Comparison of ENCODE assay signal across 2 cellular contexts in the genomic region with DNA sequence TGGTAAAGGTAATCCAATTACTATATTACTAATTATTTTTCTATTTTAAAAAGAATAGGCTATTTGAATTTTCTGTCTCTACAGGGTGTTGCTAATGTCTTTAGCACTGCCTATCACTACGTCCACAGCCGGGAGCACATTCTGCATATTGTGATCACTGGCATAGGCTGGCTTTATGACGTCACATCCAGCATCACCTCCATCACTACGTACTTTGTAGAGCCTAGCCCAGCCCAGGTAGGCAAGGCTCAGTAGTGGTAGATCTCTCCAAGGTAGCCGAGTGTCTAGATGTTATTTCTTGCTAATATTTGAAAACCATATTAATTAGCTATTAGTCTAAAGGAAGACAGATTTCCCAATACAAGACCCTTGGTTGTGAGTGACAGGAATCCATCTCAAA.
TF ChIP-seq lines count a peak whose summit lies in the region.

No MANE protein-coding gene starts in this region.

TF ChIP-seq in HepG2, 621 proteins besides CTCF, POLR2A, EP300 and RAD21:
- TF ChIP-seq CREB1 (IDR thresholded peaks at IDR 0.05) = peak; percentile 96
- no peak for TF ChIP-seq CREB1 (CRISPR knock-in tag; IDR thresholded peaks at IDR 0.05)
- TF ChIP-seq ATF7 (IDR thresholded peaks at IDR 0.05) = peak; percentile 86
- no peak for TF ChIP-seq ATF7 (CRISPR knock-in tag; IDR thresholded peaks at IDR 0.05)
- TF ChIP-seq ZNF224 (CRISPR knock-in tag; IDR thresholded peaks at IDR 0.05) = no peak
- TF ChIP-seq FIP1L1 (IDR thresholded peaks at IDR 0.05; ENCODE audit: borderline replicate concordance, insufficient read depth, low read depth, low read length) = no peak

TF ChIP-seq in K562, 482 proteins besides CTCF, POLR2A, EP300 and RAD21:
- TF ChIP-seq NCOA4 (IDR thresholded peaks at IDR 0.05; ENCODE audit: partially characterized antibody) (no peak), ZNF316 (IDR thresholded peaks at IDR 0.05) (no peak), ZNF274 (IDR thresholded peaks at IDR 0.05; ENCODE audit: borderline replicate concordance, low read depth, low read length) (no peak), TEAD1 (CRISPR knock-in tag; IDR thresholded peaks at IDR 0.05) (no peak), GMEB1 (CRISPR knock-in tag; IDR thresholded peaks at IDR 0.05) (no peak), CBFB (CRISPR knock-in tag; IDR thresholded peaks at IDR 0.05) (no peak), CCAR2 (IDR thresholded peaks at IDR 0.05; ENCODE audit: low read depth, low read length) (no peak), CREM (IDR thresholded peaks at IDR 0.05; ENCODE audit: low read depth) (peak; percentile 22; the same call in 1 of the 2 replicates), PURB (CRISPR knock-in tag; IDR thresholded peaks at IDR 0.05; ENCODE audit: low read depth) (no peak), DPF2 (IDR thresholded peaks at IDR 0.05) (no peak), ATF1 (CRISPR knock-in tag; IDR thresholded peaks at IDR 0.05) (no peak), ATF1 (tag; IDR thresholded peaks at IDR 0.05) (peak; percentile 57; the same call in 1 of the 2 replicates)
- TF ChIP-seq, protein P1, sequence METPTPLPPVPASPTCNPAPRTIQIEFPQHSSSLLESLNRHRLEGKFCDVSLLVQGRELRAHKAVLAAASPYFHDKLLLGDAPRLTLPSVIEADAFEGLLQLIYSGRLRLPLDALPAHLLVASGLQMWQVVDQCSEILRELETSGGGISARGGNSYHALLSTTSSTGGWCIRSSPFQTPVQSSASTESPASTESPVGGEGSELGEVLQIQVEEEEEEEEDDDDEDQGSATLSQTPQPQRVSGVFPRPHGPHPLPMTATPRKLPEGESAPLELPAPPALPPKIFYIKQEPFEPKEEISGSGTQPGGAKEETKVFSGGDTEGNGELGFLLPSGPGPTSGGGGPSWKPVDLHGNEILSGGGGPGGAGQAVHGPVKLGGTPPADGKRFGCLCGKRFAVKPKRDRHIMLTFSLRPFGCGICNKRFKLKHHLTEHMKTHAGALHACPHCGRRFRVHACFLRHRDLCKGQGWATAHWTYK (CRISPR knock-in tag; IDR thresholded peaks at IDR 0.05) = no peak
